In the genomic region with DNA sequence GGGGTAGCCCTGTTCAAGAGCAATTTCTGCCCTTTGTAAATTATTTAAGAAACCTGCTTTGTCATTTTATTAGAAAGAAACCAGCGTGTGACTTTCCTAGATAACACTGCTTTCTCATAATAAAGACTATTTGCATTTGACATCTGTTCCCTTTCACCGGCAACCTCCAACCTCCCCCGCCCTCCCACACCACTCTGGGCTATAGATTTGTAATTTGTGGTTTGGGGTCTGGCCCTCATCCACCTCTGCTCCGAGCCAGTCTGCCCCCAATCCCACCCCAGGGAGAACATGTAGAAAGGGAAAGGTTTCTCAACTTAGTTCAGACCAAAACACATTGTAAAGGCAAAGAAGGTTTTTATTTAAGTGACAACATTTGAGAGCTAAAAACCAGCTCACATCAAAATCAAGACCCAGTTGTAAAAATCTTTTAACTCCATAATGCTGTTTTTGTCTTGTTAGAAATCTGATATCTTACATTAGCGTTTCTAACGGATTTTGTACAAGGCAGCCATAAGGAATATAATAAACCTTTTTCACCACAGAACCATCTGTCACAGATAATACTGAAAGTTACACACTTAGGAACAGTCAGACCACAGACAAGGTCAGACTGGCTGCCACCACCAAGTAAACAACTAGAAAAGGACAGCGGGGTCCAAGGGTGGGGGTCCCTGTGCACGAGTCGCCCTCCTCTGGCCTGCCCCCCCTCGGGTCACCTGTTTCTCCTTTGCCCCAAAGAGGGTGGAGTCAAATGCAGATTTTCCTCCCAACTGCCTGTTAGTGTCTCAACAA, we compare ENCODE assay signal across 17 cellular contexts. TPM values are rescaled to one million over a fixed set of nuclear protein-coding genes. Genes with fewer than 3 reads are reported as not detected.
DNase-seq lines count a peak whose midpoint lies in the region; ATAC-seq and TF ChIP-seq lines count a peak whose summit lies in the region.
"Had no signal": no experiment of that assay in that cellular context is flagged by ENCODE, and none has a peak within 500 bp of the region (broad histone marks: within the 10 kb centered on the region; RNA-seq: fewer than 3 reads in every experiment).

No MANE protein-coding gene starts in this region.

- H2AFZ ChIP-seq in mammary epithelial cell (ENCODE audit: low read depth, low read length), result no peak overlapping the region

- H3K4me3 ChIP-seq in mammary epithelial cell (replicated peaks in 1 of 3; ENCODE audit: insufficient read depth in 1 of 3, low read depth in 2 of 3, low read length in 3 of 3) (no peak overlapping the region), breast epithelium (no peak overlapping the region)
- H3K4me3 ChIP-seq: ovary, tibial artery had no signal

- no peaks in the 10 kb centered on the region for H3K79me2 ChIP-seq in mammary epithelial cell (ENCODE audit: insufficient read depth, low read length)

- H3K36me3 ChIP-seq in mammary epithelial cell (ENCODE audit: insufficient read depth, low read length), result no peaks in the 10 kb centered on the region
- H3K36me3 ChIP-seq in breast epithelium, result no peaks in the 10 kb centered on the region
- H3K36me3 ChIP-seq: ovary, tibial artery had no signal

- CTCF ChIA-PET in mammary epithelial cell (lab: Charles Lee; ENCODE audit: low non-redundant PET), result no interaction called here

- H3K4me2 ChIP-seq in mammary epithelial cell (ENCODE audit: insufficient read depth, low read depth, low read length), result no peak overlapping the region

- H4K20me1 ChIP-seq in mammary epithelial cell (ENCODE audit: insufficient read depth, low read length), result no peaks in the 10 kb centered on the region

- H3K27me3 ChIP-seq in mammary epithelial cell (ENCODE audit: insufficient read depth, low read length), result no peaks in the 10 kb centered on the region
- H3K27me3 ChIP-seq in breast epithelium, result no peaks in the 10 kb centered on the region
- H3K27me3 ChIP-seq: ovary had no signal

- DNase-seq in mammary epithelial cell (no peak), breast epithelium (ENCODE audit: low spot score in 2 of 2) (no peak), NCI-H2171 (lab: John Stamatoyannopoulos, UW) (peak; percentile 66), erythroblast (lab: John Stamatoyannopoulos, UW) (peak; percentile 33 to 44), H4 (ENCODE audit: low spot score) (no peak)
- DNase-seq in activated CD4-positive, alpha-beta T cell treated with anti-CD3 and anti-CD28 coated beads, Interleukin-2, amount 50 U/mL, for 4 hours, result no peak
- DNase-seq: activated gamma-delta T cell, anterior cingulate cortex, kidney, NCI-H187, small intestine, SW 1271, tibial artery had no signal

- in situ Hi-C loops in mammary epithelial cell (cut with MboI; ENCODE audit: low sequenced_read_pairs in 2 of 2), result loop anchor here in 1 of 2 donors (25.0 kb wide), 1 partner anchor 561 kb away; a partner anchor contains a TSS

- TF ChIP-seq CTCF in mammary epithelial cell (conservative IDR thresholded peaks at IDR 0.05 in 1 of 2, IDR thresholded peaks at IDR 0.05 in 1 of 2; ENCODE audit: extremely low read depth in 1 of 2, insufficient read depth in 1 of 2, low read depth in 1 of 2, low read length in 2 of 2) (no peak), breast epithelium (IDR thresholded peaks at IDR 0.05) (no peak)

- ATAC-seq in HG02798 (IDR thresholded peaks at IDR 0.05; ENCODE audit: poor library complexity, unreplicated experiment), result no peak
- no peak for ATAC-seq in HG03108 (IDR thresholded peaks at IDR 0.05; ENCODE audit: unreplicated experiment)

- no peak for TF ChIP-seq POLR2A in breast epithelium (IDR thresholded peaks at IDR 0.05)
- no peak for TF ChIP-seq POLR2A in erythroblast (IDR thresholded peaks at IDR 0.05; ENCODE audit: low read length)

- BruUV-seq in mammary epithelial cell (replicated peaks; lab: Mats Ljungman, UMichigan), result TSS peak; percentile 35

- H3K9me3 ChIP-seq in mammary epithelial cell (replicated peaks; ENCODE audit: insufficient read depth, low read length) (no peaks in the 10 kb centered on the region), breast epithelium (no peaks in the 10 kb centered on the region)
- H3K9me3 ChIP-seq: ovary, tibial artery had no signal

- dilution Hi-C loops in mammary epithelial cell (cut with HindIII; ENCODE audit: low sequenced_read_pairs), result no loop called here

- intact Hi-C loops in mammary epithelial cell (cut with micrococcal nuclease), result no loop called here
- intact Hi-C loops in breast epithelium (cut with DNase I; ENCODE audit: low total_unique reads), result no loop called here

- H3K27ac ChIP-seq in mammary epithelial cell (ENCODE audit: insufficient read depth, low read depth, low read length) (no peak overlapping the region), breast epithelium (no peak overlapping the region)
- H3K27ac ChIP-seq: tibial artery had no signal

- H3K9ac ChIP-seq in mammary epithelial cell (ENCODE audit: insufficient read depth, low read length), result no peak overlapping the region

- H3K4me1 ChIP-seq in mammary epithelial cell (ENCODE audit: insufficient read depth, low read length) (peaks cover 6% of the 10 kb centered on the region), breast epithelium (no peaks in the 10 kb centered on the region)

- 56% methylated on average over 9 of the region's 10 CpGs for WGBS in mammary epithelial cell (ENCODE audit: low coverage, missing lambda C conversion rate)

RNA-seq across cellular contexts. Expression of a gene that starts 6.9 kb away (rescaled TPM):
- total RNA-seq in mammary epithelial cell, result 10 to 100 TPM in 1 of 2 donors, under 1 TPM in 1; 0.83 to 18.4 TPM
- polyA plus RNA-seq in mammary epithelial cell, result 18.2 TPM
- 7.8 TPM for polyA minus RNA-seq in mammary epithelial cell
- 1 to 10 TPM in 1 of 3 donors, not detected in 2; 4.3 TPM for total RNA-seq in breast epithelium
- total RNA-seq in H4 (2014; rRNA removed; shearing (Covaris generic)), result 30.7 and 50.8 TPM in 2 replicates

RNA-seq across cellular contexts. Expression of a gene that starts 16.2 kb away (rescaled TPM):
- not detected for total RNA-seq in mammary epithelial cell
- not detected for polyA plus RNA-seq in mammary epithelial cell
- polyA minus RNA-seq in mammary epithelial cell, result not detected
- not detected for total RNA-seq in breast epithelium
- total RNA-seq in H4 (2014; rRNA removed; shearing (Covaris generic)), result not detected in 2 replicates
- total RNA-seq: kidney, LHCN-M2, ovary had no signal
- polyA plus RNA-seq: ovary, small intestine had no signal

Comparison
In these comparisons a context has a peak if more than half of its experiments do, and no peak if none do; other contexts are left out.
1. DNase-seq: peak in NCI-H2171 (single experiment) and erythroblast (2 of 2); none in mammary epithelial cell (single experiment), breast epithelium (0 of 2), H4 (single experiment) and activated CD4-positive, alpha-beta T cell treated with anti-CD3 and anti-CD28 coated beads, Interleukin-2, amount 50 U/mL, for 4 hours (0 of 2).